9 cellular contexts compared by ENCODE assay signal in the genomic region with DNA sequence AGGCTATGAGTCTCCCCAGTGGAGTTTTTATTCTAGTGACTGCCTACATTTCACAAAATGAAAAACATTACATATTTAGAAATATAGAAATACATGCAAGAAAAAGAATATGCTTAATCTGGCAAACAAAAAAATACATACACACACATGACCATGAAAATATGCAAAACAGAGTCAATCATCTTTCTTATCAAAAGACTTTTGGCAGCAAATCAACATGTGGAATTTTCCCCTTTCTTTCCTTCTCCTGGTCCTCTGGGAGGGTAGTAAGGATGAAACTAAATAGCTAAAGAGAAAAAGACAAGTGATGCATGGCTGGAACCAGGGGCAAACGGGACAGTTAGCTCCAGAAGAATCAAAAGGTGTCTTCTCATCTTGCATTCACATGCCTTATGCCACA.
"Had no signal": no experiment of that assay in that cellular context is flagged by ENCODE, and none has a peak within 500 bp of the region (broad histone marks: within the 10 kb centered on the region; RNA-seq: fewer than 3 reads in every experiment).

No MANE protein-coding gene starts in this region.

- DNase-seq: GM23248, GOT3, H7, HFFc6, IMR-90 had no signal

- FAIRE-seq: HTR-8/SVneo, K562 had no signal

- H3K36me3 ChIP-seq: HAP-1 had no signal

- H3K9me3 Mint-ChIP-seq: HFFc6 had no signal

- H3K27ac ChIP-seq: GM23248 had no signal

- H3K4me3 ChIP-seq: GM23248, HAP-1, K562 had no signal

- H3K4me3 Mint-ChIP-seq: HFFc6 had no signal

- ATAC-seq: HCT116, K562 had no signal

- H3K27ac Mint-ChIP-seq: HFFc6 had no signal
